In the genomic region with DNA sequence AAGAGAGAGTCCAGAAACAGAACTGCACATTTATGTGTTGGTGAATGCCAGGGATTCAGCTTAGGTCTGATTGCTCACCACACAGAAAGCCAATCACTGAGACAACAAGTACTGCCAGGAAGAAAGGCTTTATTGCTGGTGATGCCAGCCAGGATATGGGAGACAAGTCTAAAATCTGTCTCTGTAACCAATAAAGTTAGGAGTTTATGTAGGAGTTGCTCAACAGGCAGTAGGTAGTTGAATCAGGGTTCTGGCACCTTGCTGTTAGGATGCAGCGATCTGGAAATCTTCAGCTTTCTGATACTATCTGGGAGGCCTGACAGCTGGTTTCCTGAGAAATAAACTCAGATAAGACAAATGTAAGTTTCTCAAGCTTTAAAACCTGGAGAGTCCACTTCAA, we compare ENCODE assay signal across 29 cellular contexts.
"Had no signal": no experiment of that assay in that cellular context is flagged by ENCODE, and none has a peak within 500 bp of the region (broad histone marks: within the 10 kb centered on the region; RNA-seq: fewer than 3 reads in every experiment).

No MANE protein-coding gene starts in this region.

- H3K4me1 ChIP-seq: SJCRH30 had no signal

- H3K27me3 ChIP-seq: brain microvascular endothelial cell, cardiac muscle cell, MG63, SJCRH30 had no signal

- H3K27ac Mint-ChIP-seq: activated B cell treated with CpG ODN at 0.5 μM for 24 hours; activated CD4-positive, alpha-beta T cell treated with anti-CD3 and anti-CD28 coated beads, Interleukin-2, amount 10 ng/mL, durations not matched to agents 24 days and 14 days; activated naive CD4-positive, alpha-beta T cell treated with anti-CD3 and anti-CD28 coated beads for 36 hours; activated naive CD8-positive, alpha-beta T cell; activated T-helper 17 cell treated with anti-CD3 and anti-CD28 coated beads, Interleukin-2, amount 50 U/mL, for 72 hours had no signal

- H3K36me3 ChIP-seq: brain microvascular endothelial cell, cardiac muscle cell, MG63, SJCRH30 had no signal

- H3K27me3 Mint-ChIP-seq: activated B cell treated with CpG ODN at 0.5 μM for 24 hours; activated CD4-positive, alpha-beta T cell treated with anti-CD3 and anti-CD28 coated beads, Interleukin-2, amount 10 ng/mL, durations not matched to agents 24 days and 14 days; activated naive CD8-positive, alpha-beta T cell; activated T-helper 17 cell treated with anti-CD3 and anti-CD28 coated beads, Interleukin-2, amount 50 U/mL, for 72 hours had no signal

- H3K4me3 Mint-ChIP-seq: activated B cell treated with CpG ODN at 0.5 μM for 24 hours; activated CD4-positive, alpha-beta T cell treated with anti-CD3 and anti-CD28 coated beads, Interleukin-2, amount 10 ng/mL, durations not matched to agents 24 days and 14 days; activated naive CD4-positive, alpha-beta T cell treated with anti-CD3 and anti-CD28 coated beads for 36 hours; activated naive CD8-positive, alpha-beta T cell; activated T-helper 17 cell treated with anti-CD3 and anti-CD28 coated beads, Interleukin-2, amount 50 U/mL, for 72 hours had no signal

- ATAC-seq: activated T-helper 17 cell treated with anti-CD3 and anti-CD28 coated beads, Interleukin-2, amount 50 U/mL, for 72 hours had no signal

- H3K4me3 ChIP-seq: cardiac muscle cell, MG63, SJCRH30 had no signal

- FAIRE-seq: TTC549 had no signal

- H3K27ac ChIP-seq: brain microvascular endothelial cell, cardiac muscle cell, RWPE1, SJCRH30 had no signal

- DNase-seq: activated B cell treated with CpG ODN at 0.5 μM for 24 hours; activated CD4-positive, alpha-beta T cell treated with anti-CD3 and anti-CD28 coated beads for 1 hour; activated CD4-positive, alpha-beta T cell treated with anti-CD3 and anti-CD28 coated beads, Interleukin-2, amount 10 ng/mL, durations not matched to agents 24 days and 14 days; activated CD4-positive, alpha-beta T cell treated with anti-CD3 and anti-CD28 coated beads, Interleukin-2, amount 50 U/mL, for 48 hours; activated gamma-delta T cell; activated naive CD4-positive, alpha-beta T cell treated with anti-CD3 and anti-CD28 coated beads for 36 hours; activated T-cell treated with anti-CD3 and anti-CD28 coated beads for 4 hours; activated T-cell treated with anti-CD3 and anti-CD28 coated beads, Interleukin-2, amount 50 U/mL, for 48 hours; brain microvascular endothelial cell; MG63; MV-4-11; NCI-H1092 treated with DMSO at 0.1 percent for 48 hours; NCI-H1417 treated with DMSO at 0.1 percent for 48 hours; NCI-H1694; NCI-H2029; NCI-H2107; NCI-H2171 treated with DMSO at 0.1 percent for 48 hours; NCI-H345; NCI-H510A; NCI-H526 treated with DMSO at 0.1 percent for 48 hours; NCI-H82; Right ventricle myocardium superior; SJCRH30; T1000 had no signal

- H3K36me3 Mint-ChIP-seq: activated naive CD8-positive, alpha-beta T cell had no signal

- H3K9me3 ChIP-seq: SJCRH30 had no signal
